ENCODE assay signal across 19 cellular contexts in the genomic region with DNA sequence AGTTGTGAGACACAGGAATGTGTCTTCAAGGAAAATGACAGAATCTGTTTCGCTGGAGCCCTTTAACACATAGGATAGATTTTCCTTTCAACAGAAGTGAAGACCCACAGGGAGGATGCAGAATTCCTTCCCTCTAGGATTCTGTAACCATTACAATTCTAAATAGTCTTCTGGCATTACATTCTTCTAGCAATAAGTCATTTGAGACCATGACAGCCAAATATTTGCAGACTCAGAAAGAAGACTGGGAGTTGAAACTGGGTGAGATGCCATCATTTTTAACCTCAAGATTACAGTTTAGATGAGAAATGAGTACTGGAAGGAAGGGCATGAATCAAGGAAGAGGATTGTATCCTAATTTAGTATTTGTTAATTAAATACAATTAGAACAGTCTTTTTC.
DNase-seq lines count a peak whose midpoint lies in the region; ATAC-seq, FAIRE-seq and TF ChIP-seq lines count a peak whose summit lies in the region.
"Had no signal": no experiment of that assay in that cellular context is flagged by ENCODE, and none has a peak within 500 bp of the region (broad histone marks: within the 10 kb centered on the region; RNA-seq: fewer than 3 reads in every experiment).

No MANE protein-coding gene starts in this region.

- peak; percentile 93 for FAIRE-seq in RCC 7860 (lab: Jason Lieb, UNC)

- H3K27ac ChIP-seq in fibroblast of lung (ENCODE audit: insufficient read depth, low read length) = no peak overlapping the region
- H3K27ac ChIP-seq in effector memory CD4-positive, alpha-beta T cell (ENCODE audit: insufficient read depth, low read length, poor library complexity, severe bottlenecking) = no peak overlapping the region
- H3K27ac ChIP-seq: adrenal gland; BLaER1 treated with 17β-estradiol and CSF1 and Interleukin-3, amounts not matched to agents 10 nM and 100 nM; ovary; testis had no signal

- no peak overlapping the region for H3K4me2 ChIP-seq in fibroblast of lung (ENCODE audit: extremely low read depth, insufficient read depth, low read length)
- H3K4me2 ChIP-seq: BLaER1 treated with 17β-estradiol and CSF1 and Interleukin-3, amounts not matched to agents 10 nM and 100 nM had no signal

- no peak overlapping the region for H3K4me3 ChIP-seq in fibroblast of lung (replicated peaks in 1 of 4; ENCODE audit: control extremely low read depth in 1 of 4, insufficient read depth in 1 of 4, low read depth in 3 of 4, low read length in 4 of 4)
- H3K4me3 ChIP-seq in effector memory CD4-positive, alpha-beta T cell (ENCODE audit: insufficient read depth, low read depth, low read length, poor library complexity, severe bottlenecking) = no peak overlapping the region
- H3K4me3 ChIP-seq: adrenal gland; BLaER1 treated with 17β-estradiol and CSF1 and Interleukin-3, amounts not matched to agents 10 nM and 100 nM; ovary; testis had no signal

- H4K20me1 ChIP-seq in fibroblast of lung (ENCODE audit: control insufficient read depth, extremely low read depth, insufficient read depth, low read length) = no peaks in the 10 kb centered on the region
- H4K20me1 ChIP-seq: BLaER1 treated with 17β-estradiol and CSF1 and Interleukin-3, amounts not matched to agents 10 nM and 100 nM had no signal

- no peaks in the 10 kb centered on the region for H3K27me3 ChIP-seq in fibroblast of lung (ENCODE audit: control insufficient read depth, insufficient read depth, low read length)
- no peaks in the 10 kb centered on the region for H3K27me3 ChIP-seq in effector memory CD4-positive, alpha-beta T cell (replicated peaks; ENCODE audit: control insufficient read depth, insufficient read depth, low read length, poor library complexity, severe bottlenecking)
- H3K27me3 ChIP-seq: adrenal gland; BLaER1 treated with 17β-estradiol and CSF1 and Interleukin-3, amounts not matched to agents 10 nM and 100 nM; ovary; testis had no signal

- no peaks in the 10 kb centered on the region for H3K79me2 ChIP-seq in fibroblast of lung (ENCODE audit: control insufficient read depth, insufficient read depth, low read length)

- ATAC-seq in GM18858 (IDR thresholded peaks at IDR 0.05; ENCODE audit: unreplicated experiment) = no peak
- no peak for ATAC-seq in activated CD4-positive, CD25-positive, alpha-beta regulatory T cell treated with anti-CD3 and anti-CD28 coated beads, Interleukin-2, amount 50 U/mL, for 24 hours
- ATAC-seq: activated T-helper 17 cell treated with anti-CD3 and anti-CD28 coated beads, Interleukin-2, amount 50 U/mL, for 72 hours; left colon; T-helper 17 cell; WTC11 had no signal

- H2AFZ ChIP-seq in fibroblast of lung (ENCODE audit: low read length) = no peak overlapping the region

- no peak overlapping the region for H3K9ac ChIP-seq in fibroblast of lung (ENCODE audit: insufficient read depth, low read length)
- H3K9ac ChIP-seq: BLaER1 treated with 17β-estradiol and CSF1 and Interleukin-3, amounts not matched to agents 10 nM and 100 nM had no signal

- DNase-seq in EH (ENCODE audit: low read depth) (peak; percentile 96), RCC 7860 (ENCODE audit: low spot score) (peak; percentile 94), fibroblast of lung (ENCODE audit: low read depth in 2 of 2) (peak; percentile 26 to 94), non-pigmented ciliary epithelial cell (ENCODE audit: low read depth) (peak; percentile 45), dermis blood vessel endothelial cell (no peak)
- DNase-seq in effector memory CD4-positive, alpha-beta T cell = no peak
- DNase-seq: adrenal gland; Karpas-422; left colon; ovary; Right ventricle myocardium superior; stimulated activated CD4-positive, alpha-beta T cell treated with anti-CD3 and anti-CD28 coated beads, Interleukin-4, amount 100 ng/mL, for 24 hours; T-helper 17 cell; testis had no signal

- peaks cover 3% of the 10 kb centered on the region for H3K4me1 ChIP-seq in fibroblast of lung (ENCODE audit: control insufficient read depth, extremely low read depth, insufficient read depth, low read length)
- H3K4me1 ChIP-seq in effector memory CD4-positive, alpha-beta T cell (ENCODE audit: control insufficient read depth, insufficient read depth, low read length, poor library complexity, severe bottlenecking) = no peaks in the 10 kb centered on the region
- H3K4me1 ChIP-seq: adrenal gland, testis had no signal

- TF ChIP-seq CTCF in fibroblast of lung (conservative IDR thresholded peaks at IDR 0.05 in 1 of 2, IDR thresholded peaks at IDR 0.05 in 1 of 2; ENCODE audit: low read depth in 1 of 2, low read length in 2 of 2) = no peak

- no peaks in the 10 kb centered on the region for H3K9me3 ChIP-seq in fibroblast of lung (ENCODE audit: control insufficient read depth, insufficient read depth, low read depth, low read length)
- H3K9me3 ChIP-seq in effector memory CD4-positive, alpha-beta T cell (ENCODE audit: control insufficient read depth, low read length) = no peaks in the 10 kb centered on the region
- H3K9me3 ChIP-seq: adrenal gland, ovary, testis had no signal

- H3K36me3 ChIP-seq in fibroblast of lung (ENCODE audit: control insufficient read depth, insufficient read depth, low read length) = no peaks in the 10 kb centered on the region
- H3K36me3 ChIP-seq in effector memory CD4-positive, alpha-beta T cell (ENCODE audit: control insufficient read depth, insufficient read depth, low read length) = no peaks in the 10 kb centered on the region
- H3K36me3 ChIP-seq: adrenal gland; BLaER1 treated with 17β-estradiol and CSF1 and Interleukin-3, amounts not matched to agents 10 nM and 100 nM; ovary had no signal

Comparison
In these comparisons a context has a peak if more than half of its experiments do, and no peak if none do; other contexts are left out.
1. DNase-seq: peak in EH (single experiment), RCC 7860 (single experiment), fibroblast of lung (2 of 2) and non-pigmented ciliary epithelial cell (single experiment); none in effector memory CD4-positive, alpha-beta T cell (0 of 3) and dermis blood vessel endothelial cell (single experiment).